1 cellular context compared by ENCODE assay signal in genomic region chr10:87622290-87623004, GRCh38.
TF ChIP-seq lines count a peak whose summit lies in the region.

No MANE protein-coding gene starts in this region.

TF ChIP-seq in GM12878, 131 proteins besides CTCF, POLR2A, EP300 and RAD21 (continued from another document):
- TF ChIP-seq HSF1 (IDR thresholded peaks at IDR 0.05; ENCODE audit: low read depth, low read length), result no peak
- TF ChIP-seq EED (IDR thresholded peaks at IDR 0.05; ENCODE audit: low read depth), result peak; percentile 45; the same call in 1 of the 2 replicates
- no peak for TF ChIP-seq ETV6 (conservative IDR thresholded peaks at IDR 0.05 in 1 of 2, IDR thresholded peaks at IDR 0.05 in 1 of 2; ENCODE audit: borderline replicate concordance in 1 of 2, low read depth in 1 of 2)
- TF ChIP-seq CHD2 (IDR thresholded peaks at IDR 0.05; ENCODE audit: borderline replicate concordance, low read depth, low read length), result no peak
- no peak for TF ChIP-seq SRF (IDR thresholded peaks at IDR 0.05; ENCODE audit: low read depth in 2 of 2, low read length in 2 of 2)
- no peak for TF ChIP-seq BRCA1 (IDR thresholded peaks at IDR 0.05; ENCODE audit: low read depth, low read length)
- TF ChIP-seq ATF2 (IDR thresholded peaks at IDR 0.05; ENCODE audit: low read length), result peak; percentile 58; the same call in 1 of the 2 replicates
- no peak for TF ChIP-seq TAF1 (IDR thresholded peaks at IDR 0.05; ENCODE audit: borderline replicate concordance, low read depth, low read length)
- peak; percentile 68 for TF ChIP-seq JUNB (IDR thresholded peaks at IDR 0.05)
- no peak for TF ChIP-seq KLF5 (IDR thresholded peaks at IDR 0.05; ENCODE audit: partially characterized antibody)
- no peak for TF ChIP-seq CBX3 (IDR thresholded peaks at IDR 0.05; ENCODE audit: borderline replicate concordance, low read depth)
- TF ChIP-seq MXI1 (IDR thresholded peaks at IDR 0.05; ENCODE audit: low read depth, low read length), result no peak
